In the genomic region with DNA sequence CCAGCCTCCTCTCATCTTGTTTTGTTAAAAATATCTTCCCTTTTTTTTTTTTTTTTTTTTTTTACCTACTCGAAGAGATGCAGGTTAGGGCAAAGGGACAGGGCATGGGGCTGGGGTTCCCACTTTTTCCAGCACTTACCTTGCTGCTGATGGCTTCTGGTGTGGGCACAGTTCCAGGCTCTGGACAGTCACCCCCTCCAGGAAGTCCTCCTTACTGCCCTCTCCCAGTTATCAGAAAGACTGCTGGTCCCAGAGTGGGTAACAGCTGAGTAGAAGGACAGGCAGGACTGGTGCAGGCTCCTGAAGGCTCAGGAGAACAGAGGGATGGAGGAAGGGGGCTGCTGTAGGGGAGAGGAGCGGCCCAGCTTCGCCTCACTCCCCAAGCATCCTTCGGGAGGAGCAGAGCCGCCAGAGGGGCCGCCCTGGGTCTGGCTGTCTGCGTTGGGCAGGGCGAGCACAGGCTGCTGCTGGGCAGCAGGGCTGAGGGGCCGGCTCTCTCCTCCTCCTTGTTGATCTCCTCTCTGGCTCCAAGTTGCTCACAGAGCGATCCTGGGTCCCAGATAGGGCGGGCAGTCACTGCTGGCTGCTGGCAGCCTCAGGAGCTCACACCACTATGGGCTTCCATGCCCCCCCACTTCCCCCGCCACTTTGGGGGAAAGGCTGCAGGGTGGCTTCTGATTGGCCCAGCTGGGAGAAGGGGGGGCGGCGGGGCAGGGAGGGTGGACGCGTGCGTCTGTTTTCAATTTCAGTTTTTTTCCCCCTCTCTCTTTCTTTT, we compare ENCODE assay signal across 8 cellular contexts. TPM values are rescaled to one million over a fixed set of nuclear protein-coding genes. Genes with fewer than 3 reads are reported as not detected.
DNase-seq lines count a peak whose midpoint lies in the region; ATAC-seq and TF ChIP-seq lines count a peak whose summit lies in the region.

A gene (minus strand): TSS at position 588 of the 775 bp plus-strand sequence. CDS start 18,798 bp downstream, outside the sequence.

- H3K27ac Mint-ChIP-seq in activated CD4-positive, alpha-beta memory T cell treated with anti-CD3 and anti-CD28 coated beads, Interleukin-2, amount 10 ng/mL, durations not matched to agents 7 days and 5 days = no peak within 1 kb of the TSS

- peak within 1 kb of the TSS; percentile 25 for H2BK5ac ChIP-seq in mesenchymal stem cell (ENCODE audit: low read depth, low read length, poor library complexity, severe bottlenecking)

- H3K27me3 ChIP-seq in GM06990 (replicated peaks; ENCODE audit: control insufficient read depth, insufficient read depth, low read length) (peaks cover 3% of the 10 kb centered on the region; the same call in 1 of the 2 replicates), mesenchymal stem cell (ENCODE audit: control insufficient read depth in 1 of 2, insufficient read depth in 1 of 2, low read length in 2 of 2) (no peaks in the 10 kb centered on the region)
- H3K27me3 ChIP-seq in effector memory CD4-positive, alpha-beta T cell (replicated peaks; ENCODE audit: control insufficient read depth, insufficient read depth, low read length, poor library complexity, severe bottlenecking) = peaks cover 4% of the 10 kb centered on the region

- no peak for TF ChIP-seq CTCF in GM06990 (IDR thresholded peaks at IDR 0.05; ENCODE audit: insufficient read depth, low read length, poor library complexity, severe bottlenecking)

- H2AFZ ChIP-seq in mesenchymal stem cell (ENCODE audit: low read depth, low read length) = no peak within 1 kb of the TSS

- peak within 1 kb of the TSS; percentile 82 to 86 for H3K4ac ChIP-seq in mesenchymal stem cell (ENCODE audit: low read depth in 1 of 2, low read length in 2 of 2)

- H3K4me2 ChIP-seq in mesenchymal stem cell (ENCODE audit: low read length, poor library complexity, severe bottlenecking) = peak within 1 kb of the TSS; percentile 80

- peak within 1 kb of the TSS; percentile 49 for H2AK5ac ChIP-seq in mesenchymal stem cell (ENCODE audit: low read length, severe bottlenecking)

- no peaks in the 10 kb centered on the region for H3K36me3 ChIP-seq in GM06990 (ENCODE audit: control insufficient read depth, insufficient read depth, low read length)
- H3K36me3 ChIP-seq in effector memory CD4-positive, alpha-beta T cell (ENCODE audit: control insufficient read depth, insufficient read depth, low read length) = no peaks in the 10 kb centered on the region
- peaks cover 19 to 32% of the 10 kb centered on the region in 2 experiments for H3K36me3 ChIP-seq in mesenchymal stem cell (ENCODE audit: control insufficient read depth in 1 of 2, insufficient read depth in 2 of 2, low read depth in 1 of 2, low read length in 2 of 2)

- H3K14ac ChIP-seq in mesenchymal stem cell (ENCODE audit: low read length in 2 of 2) = peak within 1 kb of the TSS in 1 of 2 experiments; percentile 95

- H3K79me1 ChIP-seq in mesenchymal stem cell (replicated peaks; ENCODE audit: low read length, poor library complexity, severe bottlenecking) = peaks cover 2% of the 10 kb centered on the region

- H3K18ac ChIP-seq in mesenchymal stem cell (ENCODE audit: low read depth in 1 of 2, low read length in 2 of 2) = peak within 1 kb of the TSS; percentile 90 to 94

- H2BK15ac ChIP-seq in mesenchymal stem cell (ENCODE audit: low read depth, poor library complexity, severe bottlenecking) = peak within 1 kb of the TSS; percentile 29

- H2BK120ac ChIP-seq in mesenchymal stem cell (ENCODE audit: low read depth, low read length) = peak within 1 kb of the TSS; percentile 69

- peaks cover 33% of the 10 kb centered on the region for H3K27me3 Mint-ChIP-seq in activated CD4-positive, alpha-beta memory T cell treated with anti-CD3 and anti-CD28 coated beads, Interleukin-2, amount 10 ng/mL, durations not matched to agents 7 days and 5 days

- H3K4me3 ChIP-seq in GM06990 (replicated peaks; ENCODE audit: low read depth, low read length) (peak within 1 kb of the TSS; percentile 34), mesenchymal stem cell (ENCODE audit: insufficient read depth in 1 of 2, low read depth in 1 of 2, low read length in 2 of 2) (peak within 1 kb of the TSS; percentile 64 to 95)
- H3K4me3 ChIP-seq in effector memory CD4-positive, alpha-beta T cell (ENCODE audit: insufficient read depth, low read depth, low read length, poor library complexity, severe bottlenecking) = peak within 1 kb of the TSS; percentile 15

- peak within 1 kb of the TSS; percentile 73 for H3K4me3 Mint-ChIP-seq in activated CD4-positive, alpha-beta memory T cell treated with anti-CD3 and anti-CD28 coated beads, Interleukin-2, amount 10 ng/mL, durations not matched to agents 7 days and 5 days

- CTCF ChIA-PET in activated CD4-positive, alpha-beta memory T cell treated with anti-CD3 and anti-CD28 coated beads, Interleukin-2, amount 10 ng/mL, durations not matched to agents 7 days and 5 days (lab: Charles Lee) = interaction anchor here (1.2 to 1.8 kb wide), 2 partner anchors 10 to 25 kb away, joined by 3 to 5 read pairs; a partner anchor contains a TSS

- H3K36me3 Mint-ChIP-seq in activated CD4-positive, alpha-beta memory T cell treated with anti-CD3 and anti-CD28 coated beads, Interleukin-2, amount 10 ng/mL, durations not matched to agents 7 days and 5 days (ENCODE audit: low read depth) = peaks cover 4% of the 10 kb centered on the region

- H3K9me3 Mint-ChIP-seq in activated CD4-positive, alpha-beta memory T cell treated with anti-CD3 and anti-CD28 coated beads, Interleukin-2, amount 10 ng/mL, durations not matched to agents 7 days and 5 days = no peaks in the 10 kb centered on the region

- H3K9me3 ChIP-seq in effector memory CD4-positive, alpha-beta T cell (ENCODE audit: control insufficient read depth, low read length) = no peaks in the 10 kb centered on the region
- no peaks in the 10 kb centered on the region for H3K9me3 ChIP-seq in mesenchymal stem cell (ENCODE audit: control insufficient read depth, low read length)

- peak within 1 kb of the TSS; percentile 74 for H4K8ac ChIP-seq in mesenchymal stem cell (ENCODE audit: low read length)

- H3K4me1 Mint-ChIP-seq in activated CD4-positive, alpha-beta memory T cell treated with anti-CD3 and anti-CD28 coated beads, Interleukin-2, amount 10 ng/mL, durations not matched to agents 7 days and 5 days = peaks cover 35% of the 10 kb centered on the region

- 0% methylated on average over 11 of the region's 17 CpGs for WGBS in mesenchymal stem cell

- peak within 1 kb of the TSS; percentile 91 for H4K91ac ChIP-seq in mesenchymal stem cell (ENCODE audit: low read length)

- DNase-seq in GM06990 (ENCODE audit: extremely low read depth, insufficient read length) (peak; percentile 32), mesenchymal stem cell (peak; percentile 91), NCI-H345 (lab: John Stamatoyannopoulos, UW) (no peak), NAMALWA (ENCODE audit: low spot score) (no peak)
- peak; percentile 44 for DNase-seq in activated CD4-positive, alpha-beta memory T cell treated with anti-CD3 and anti-CD28 coated beads, Interleukin-2, amount 10 ng/mL, durations not matched to agents 7 days and 5 days
- DNase-seq in effector memory CD4-positive, alpha-beta T cell = no peak
- peak; percentile 17 to 39 for DNase-seq in stimulated activated CD8-positive, alpha-beta memory T cell treated with anti-CD3 and anti-CD28 coated beads, Interleukin-4, amount 100 ng/mL, for 4 hours (ENCODE audit: low read depth in 2 of 2, low spot score in 1 of 2)

- H3K23ac ChIP-seq in mesenchymal stem cell (ENCODE audit: low read length in 2 of 2) = peak within 1 kb of the TSS in 1 of 2 experiments; percentile 81

- no peak within 1 kb of the TSS for H3K27ac ChIP-seq in effector memory CD4-positive, alpha-beta T cell (ENCODE audit: insufficient read depth, low read length, poor library complexity, severe bottlenecking)
- peak within 1 kb of the TSS; percentile 82 for H3K27ac ChIP-seq in mesenchymal stem cell (ENCODE audit: low read length, poor library complexity, severe bottlenecking)

- peak; percentile 63 for ATAC-seq in HG02943 (IDR thresholded peaks at IDR 0.05; ENCODE audit: low read depth, unreplicated experiment)

- peak within 1 kb of the TSS; percentile 53 to 94 for H2BK12ac ChIP-seq in mesenchymal stem cell (ENCODE audit: low read length in 2 of 2)

- H3K4me1 ChIP-seq in effector memory CD4-positive, alpha-beta T cell (ENCODE audit: control insufficient read depth, insufficient read depth, low read length, poor library complexity, severe bottlenecking) = no peaks in the 10 kb centered on the region
- peaks cover 47% of the 10 kb centered on the region for H3K4me1 ChIP-seq in mesenchymal stem cell (ENCODE audit: control insufficient read depth, insufficient read depth, low read depth, low read length)

- peak within 1 kb of the TSS; percentile 97 for H3K9ac ChIP-seq in mesenchymal stem cell (ENCODE audit: low read length)

- POLR2A ChIA-PET in activated CD4-positive, alpha-beta memory T cell treated with anti-CD3 and anti-CD28 coated beads, Interleukin-2, amount 10 ng/mL, durations not matched to agents 7 days and 5 days (lab: Charles Lee) = no interaction called here

RNA-seq across cellular contexts. Expression of the gene that starts here (rescaled TPM):
- total RNA-seq in activated CD4-positive, alpha-beta memory T cell treated with anti-CD3 and anti-CD28 coated beads, Interleukin-2, amount 10 ng/mL, durations not matched to agents 7 days and 5 days = 1 to 10 TPM; 7.2 to 9.0 TPM
- 203 TPM for polyA plus RNA-seq in mesenchymal stem cell (2013, experiment 1 of 2)
- polyA plus RNA-seq in mesenchymal stem cell (2013, experiment 2 of 2) = 211 TPM

Comparison
In these comparisons a context has a peak if more than half of its experiments do, and no peak if none do; other contexts are left out.
1. DNase-seq: peak in GM06990 (single experiment), activated CD4-positive, alpha-beta memory T cell treated with anti-CD3 and anti-CD28 coated beads, Interleukin-2, amount 10 ng/mL, durations not matched to agents 7 days and 5 days (single experiment), mesenchymal stem cell (single experiment) and stimulated activated CD8-positive, alpha-beta memory T cell treated with anti-CD3 and anti-CD28 coated beads, Interleukin-4, amount 100 ng/mL, for 4 hours (2 of 2); none in effector memory CD4-positive, alpha-beta T cell (0 of 3), NCI-H345 (single experiment) and NAMALWA (single experiment).
2. H3K4me3 ChIP-seq: peak in every context shown above with its lines; median percentile 80 in mesenchymal stem cell; 34 in GM06990; 15 in effector memory CD4-positive, alpha-beta T cell.